In the genomic region with DNA sequence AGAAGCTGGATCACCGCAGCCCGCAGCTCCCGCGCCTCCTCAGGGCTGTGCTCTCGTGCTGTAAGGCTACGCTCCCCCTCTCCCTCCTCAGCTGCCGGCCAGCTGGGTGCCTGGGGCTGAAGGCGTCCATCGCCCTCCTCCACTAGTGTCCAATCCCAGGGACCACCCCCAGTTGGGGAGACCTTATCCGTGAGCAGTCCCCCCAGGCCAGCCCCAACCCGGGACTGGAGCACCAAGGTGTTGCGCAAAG, we compare ENCODE assay signal across 1 cellular context.
TF ChIP-seq lines count a peak whose summit lies in the region.

No MANE protein-coding gene starts in this region.

TF ChIP-seq in HepG2, 621 proteins besides CTCF, POLR2A, EP300 and RAD21:
- TF ChIP-seq ZNF274 (CRISPR knock-in tag; IDR thresholded peaks at IDR 0.05) (no peak), BCL3 (CRISPR knock-in tag; IDR thresholded peaks at IDR 0.05) (no peak), RBM39 (IDR thresholded peaks at IDR 0.05; ENCODE audit: low read depth, low read length, poor library complexity, severe bottlenecking) (peak; percentile 11), CEBPB (IDR thresholded peaks at IDR 0.05; ENCODE audit: borderline replicate concordance, low read depth, low read length) (0 out of 2 replicates have a peak, but pooled peaks have one; percentile 70)
